Comparison of ENCODE assay signal across 19 cellular contexts in the genomic region with DNA sequence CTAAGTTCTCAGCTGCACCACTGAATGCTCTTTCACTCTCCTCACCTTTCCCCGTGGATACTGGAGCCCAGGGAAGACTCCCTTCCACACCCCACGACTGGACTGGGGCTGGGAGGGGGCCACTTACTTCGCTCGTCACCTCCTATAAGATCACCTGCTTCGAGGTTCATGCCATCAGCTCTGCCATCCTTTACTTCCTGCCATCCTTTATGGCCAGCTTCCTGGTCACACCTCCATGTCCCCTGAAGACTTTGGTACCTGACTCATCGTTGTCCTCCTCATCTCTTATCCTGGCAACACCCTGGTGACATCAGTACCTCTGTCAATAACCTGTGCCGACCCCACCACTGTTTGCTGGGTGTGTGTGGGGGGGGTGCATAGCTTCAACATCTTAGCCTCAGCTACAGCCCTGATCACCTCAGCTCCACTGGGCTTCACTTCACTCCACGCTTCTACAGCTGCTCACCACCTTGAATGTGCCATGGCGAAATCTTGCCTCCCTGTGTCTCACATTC. TPM values are rescaled to one million over a fixed set of nuclear protein-coding genes. Genes with fewer than 3 reads are reported as not detected.
DNase-seq lines count a peak whose midpoint lies in the region; ATAC-seq, FAIRE-seq and TF ChIP-seq lines count a peak whose summit lies in the region.
"Had no signal": no experiment of that assay in that cellular context is flagged by ENCODE, and none has a peak within 500 bp of the region (broad histone marks: within the 10 kb centered on the region; RNA-seq: fewer than 3 reads in every experiment).

No MANE protein-coding gene starts in this region.

- H4K20me1 ChIP-seq in MM.1S (ENCODE audit: insufficient read depth, low read length): no peaks in the 10 kb centered on the region

- H3K4me3 Mint-ChIP-seq in activated T-helper 17 cell treated with anti-CD3 and anti-CD28 coated beads, Interleukin-2, amount 50 U/mL, for 72 hours: no peak overlapping the region
- H3K4me3 Mint-ChIP-seq: dendritic cell treated with granulocyte-macrophage colony-stimulating factor and Interleukin-4, amounts not matched to agents 40 ng/mL and 50 ng/mL, for 4 days; immature natural killer cell; stimulated activated naive CD8-positive, alpha-beta T cell treated with anti-CD3 and anti-CD28 coated beads, Interleukin-15, Interleukin-2, amounts not matched to agents 100 ng/mL and 50 ng/mL, for 24 hours had no signal

- no peaks in the 10 kb centered on the region for H3K79me2 ChIP-seq in MM.1S (ENCODE audit: low read length)

- intact Hi-C loops in body of pancreas (cut with DNase I): no loop called here

- TF ChIP-seq POLR2A in body of pancreas (IDR thresholded peaks at IDR 0.05): no peak

- no peak overlapping the region for H2AFZ ChIP-seq in MM.1S (ENCODE audit: low read length)

- no peak overlapping the region for H3K4me2 ChIP-seq in MM.1S (ENCODE audit: low read depth, low read length)

- H3K9me3 Mint-ChIP-seq in activated T-helper 17 cell treated with anti-CD3 and anti-CD28 coated beads, Interleukin-2, amount 50 U/mL, for 72 hours: no peaks in the 10 kb centered on the region
- H3K9me3 Mint-ChIP-seq: dendritic cell treated with granulocyte-macrophage colony-stimulating factor and Interleukin-4, amounts not matched to agents 40 ng/mL and 50 ng/mL, for 4 days; immature natural killer cell; stimulated activated naive CD8-positive, alpha-beta T cell treated with anti-CD3 and anti-CD28 coated beads, Interleukin-15, Interleukin-2, amounts not matched to agents 100 ng/mL and 50 ng/mL, for 24 hours had no signal

- peak overlapping the region; percentile 83 to 86 for H3K27ac ChIP-seq in small intestine (ENCODE audit: low read depth in 1 of 2, low read length in 1 of 2)
- no peak overlapping the region for H3K27ac ChIP-seq in MM.1S (ENCODE audit: low read length)
- H3K27ac ChIP-seq in body of pancreas: no peak overlapping the region
- H3K27ac ChIP-seq: SJSA1 had no signal

- TF ChIP-seq CTCF in MM.1S (IDR thresholded peaks at IDR 0.05; ENCODE audit: low read length) (no peak), body of pancreas (IDR thresholded peaks at IDR 0.05) (no peak)

- no peaks in the 10 kb centered on the region for H3K36me3 Mint-ChIP-seq in activated T-helper 17 cell treated with anti-CD3 and anti-CD28 coated beads, Interleukin-2, amount 50 U/mL, for 72 hours (ENCODE audit: low read depth)
- H3K36me3 Mint-ChIP-seq: immature natural killer cell had no signal

- H3K27me3 ChIP-seq in small intestine (ENCODE audit: control insufficient read depth in 2 of 2, insufficient read depth in 2 of 2, low read length in 2 of 2) (no peaks in the 10 kb centered on the region), MM.1S (replicated peaks; ENCODE audit: insufficient read depth, low read length) (no peaks in the 10 kb centered on the region), body of pancreas (no peaks in the 10 kb centered on the region)
- H3K27me3 ChIP-seq: MG63, SJSA1 had no signal

- no peaks in the 10 kb centered on the region for H3K9me2 ChIP-seq in MM.1S (replicated peaks; ENCODE audit: insufficient read depth, low read length)

- H3F3A ChIP-seq in MM.1S (ENCODE audit: insufficient read depth, low read length): no peaks in the 10 kb centered on the region

- H3K9ac ChIP-seq in MM.1S (ENCODE audit: low read length): no peak overlapping the region

- H3K36me3 ChIP-seq in small intestine (ENCODE audit: control insufficient read depth in 2 of 2, insufficient read depth in 2 of 2, low read length in 2 of 2) (no peaks in the 10 kb centered on the region), MM.1S (replicated peaks; ENCODE audit: insufficient read depth, low read length) (no peaks in the 10 kb centered on the region), body of pancreas (replicated peaks in 1 of 2; ENCODE audit: insufficient read depth in 1 of 2, low read depth in 2 of 2) (no peaks in the 10 kb centered on the region)
- H3K36me3 ChIP-seq: MG63, SJSA1 had no signal

- H3K9me3 ChIP-seq in small intestine (ENCODE audit: control insufficient read depth, low read depth) (no peaks in the 10 kb centered on the region), MM.1S (replicated peaks; ENCODE audit: insufficient read depth, low read length) (no peaks in the 10 kb centered on the region), body of pancreas (no peaks in the 10 kb centered on the region)
- H3K9me3 ChIP-seq: MG63, SJSA1 had no signal

- H3K27me3 Mint-ChIP-seq in activated T-helper 17 cell treated with anti-CD3 and anti-CD28 coated beads, Interleukin-2, amount 50 U/mL, for 72 hours: no peaks in the 10 kb centered on the region
- H3K27me3 Mint-ChIP-seq: dendritic cell treated with granulocyte-macrophage colony-stimulating factor and Interleukin-4, amounts not matched to agents 40 ng/mL and 50 ng/mL, for 4 days; stimulated activated naive CD8-positive, alpha-beta T cell treated with anti-CD3 and anti-CD28 coated beads, Interleukin-15, Interleukin-2, amounts not matched to agents 100 ng/mL and 50 ng/mL, for 24 hours had no signal

- WGBS in small intestine, 3 donors: 30 to 71% (median 40%) methylated on average over 9 of the region's 9 CpGs
- 65 to 74% methylated on average over 9 of the region's 9 CpGs for WGBS in body of pancreas, 2 donors

- DNase-seq in DMS53 treated with DMSO at 0.1 percent for 48 hours (lab: John Stamatoyannopoulos, UW; ENCODE audit: unreplicated experiment) (peak; percentile 30), kidney tubule cell (ENCODE audit: low spot score) (peak; percentile 77), small intestine (peak; percentile 97), MM.1S (no peak), NCI-H1436 treated with DMSO at 0.1 percent for 48 hours (lab: John Stamatoyannopoulos, UW) (no peak), body of pancreas (no peak), SKM-1 treated with dmso at 0.1 percent for 144 hours (lab: John Stamatoyannopoulos, UW; ENCODE audit: unreplicated experiment) (no peak)
- DNase-seq: activated gamma-delta T cell treated with Interleukin-2 at 50 U/mL for 16 hours, Calu3, head of caudate nucleus, immature natural killer cell, mammary epithelial cell, MG63, NCI-H187 treated with DMSO at 0.1 percent for 48 hours, NCI-H510A treated with DMSO at 0.1 percent for 48 hours had no signal

- peak overlapping the region; percentile 6 for H3K27ac Mint-ChIP-seq in activated T-helper 17 cell treated with anti-CD3 and anti-CD28 coated beads, Interleukin-2, amount 50 U/mL, for 72 hours
- H3K27ac Mint-ChIP-seq: immature natural killer cell; stimulated activated naive CD8-positive, alpha-beta T cell treated with anti-CD3 and anti-CD28 coated beads, Interleukin-15, Interleukin-2, amounts not matched to agents 100 ng/mL and 50 ng/mL, for 24 hours had no signal

- ATAC-seq in activated T-helper 17 cell treated with anti-CD3 and anti-CD28 coated beads, Interleukin-2, amount 50 U/mL, for 72 hours (replicated peaks): no peak
- ATAC-seq in body of pancreas: no peak

- H3K4me3 ChIP-seq in small intestine (ENCODE audit: low read depth in 1 of 2, low read length in 2 of 2): peak overlapping the region in 1 of 2 donors; percentile 13
- no peak overlapping the region for H3K4me3 ChIP-seq in MM.1S (ENCODE audit: low read length)
- H3K4me3 ChIP-seq in body of pancreas: no peak overlapping the region
- H3K4me3 ChIP-seq: MG63, SJSA1 had no signal

- H3K4me1 Mint-ChIP-seq in activated T-helper 17 cell treated with anti-CD3 and anti-CD28 coated beads, Interleukin-2, amount 50 U/mL, for 72 hours: peaks cover 8% of the 10 kb centered on the region
- H3K4me1 Mint-ChIP-seq: immature natural killer cell had no signal

- FAIRE-seq in small intestine (lab: Jason Lieb, UNC): no peak

- peaks cover 2 to 6% of the 10 kb centered on the region in 2 donors for H3K4me1 ChIP-seq in small intestine (ENCODE audit: control insufficient read depth in 2 of 2, insufficient read depth in 1 of 2, low read depth in 1 of 2, low read length in 1 of 2)
- no peaks in the 10 kb centered on the region for H3K4me1 ChIP-seq in MM.1S (ENCODE audit: low read length)
- H3K4me1 ChIP-seq in body of pancreas: no peaks in the 10 kb centered on the region

RNA-seq across cellular contexts. Expression of a gene that starts 8.7 kb away (rescaled TPM):
- 100 to 1,000 TPM; 211 to 254 TPM for total RNA-seq in activated T-helper 17 cell treated with anti-CD3 and anti-CD28 coated beads, Interleukin-2, amount 50 U/mL, for 72 hours
- 100 to 1,000 TPM; 181 to 313 (median 290) TPM for polyA plus RNA-seq in small intestine
- 10 to 100 TPM; 52.7 to 71.3 TPM for total RNA-seq in body of pancreas

RNA-seq across cellular contexts. Expression of a gene that starts 33.9 kb away (rescaled TPM):
- 10 to 100 TPM; 29.4 to 50.9 TPM for total RNA-seq in activated T-helper 17 cell treated with anti-CD3 and anti-CD28 coated beads, Interleukin-2, amount 50 U/mL, for 72 hours
- 100 to 1,000 TPM; 132 to 510 (median 325) TPM for polyA plus RNA-seq in small intestine
- 100 to 1,000 TPM; 156 to 301 TPM for total RNA-seq in body of pancreas

Comparison
In these comparisons a context has a peak if more than half of its experiments do, and no peak if none do; other contexts are left out.
1. DNase-seq: peak in DMS53 treated with DMSO at 0.1 percent for 48 hours (single experiment), kidney tubule cell (single experiment) and small intestine (single experiment); none in MM.1S (single experiment), NCI-H1436 treated with DMSO at 0.1 percent for 48 hours (single experiment), body of pancreas (0 of 4) and SKM-1 treated with dmso at 0.1 percent for 144 hours (single experiment).
2. H3K27ac ChIP-seq: peak in small intestine (2 of 2); none in MM.1S (single experiment) and body of pancreas (0 of 4).